29 cellular contexts compared by ENCODE assay signal in the genomic region with DNA sequence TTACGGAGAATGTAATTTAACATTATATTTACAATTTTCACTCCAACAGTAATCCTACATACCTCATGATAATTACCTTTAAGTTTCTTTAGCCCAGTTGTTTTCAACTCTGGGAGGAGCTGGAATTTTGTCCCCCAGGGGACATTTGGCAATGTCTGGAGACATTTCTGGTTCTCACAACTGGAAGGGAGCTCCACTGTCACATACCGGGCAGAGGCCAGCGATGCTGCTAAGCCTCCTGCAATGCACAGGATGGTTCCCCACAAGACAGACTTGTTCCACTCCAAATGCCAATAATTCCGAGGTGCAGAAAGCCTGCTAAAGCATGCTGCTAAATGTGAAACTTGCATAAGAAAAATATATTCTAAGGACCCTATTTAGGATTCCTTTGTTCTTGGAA.
"Had no signal": no experiment of that assay in that cellular context is flagged by ENCODE, and none has a peak within 500 bp of the region (broad histone marks: within the 10 kb centered on the region; RNA-seq: fewer than 3 reads in every experiment).

No MANE protein-coding gene starts in this region.

- H2AFZ ChIP-seq: parathyroid adenoma had no signal

- H3K9ac ChIP-seq: parathyroid adenoma had no signal

- H3K4me1 ChIP-seq: parathyroid adenoma, psoas muscle, right lobe of liver, sigmoid colon, spleen, suprapubic skin, testis, tibial artery, transverse colon, upper lobe of left lung, vagina had no signal

- H3K27me3 ChIP-seq: ovary, right lobe of liver, sigmoid colon, suprapubic skin, testis, tibial artery, transverse colon, upper lobe of left lung, vagina had no signal

- H3K4me3 ChIP-seq: ovary, psoas muscle, right lobe of liver, sigmoid colon, skin epidermis, smooth muscle cell, spleen, suprapubic skin, testis, tibial artery, transverse colon, upper lobe of left lung, vagina had no signal

- H3K4me2 ChIP-seq: smooth muscle cell had no signal

- H3K27ac ChIP-seq: ovary, parathyroid adenoma, psoas muscle, right lobe of liver, sigmoid colon, skin epidermis, spleen, suprapubic skin, testis, tibial artery, transverse colon, upper lobe of left lung, vagina had no signal

- H3K79me2 ChIP-seq: parathyroid adenoma had no signal

- H3K36me3 ChIP-seq: ovary, right lobe of liver, sigmoid colon, spleen, suprapubic skin, tibial artery, transverse colon, upper lobe of left lung, vagina had no signal

- H3K9me3 ChIP-seq: ovary, psoas muscle, right lobe of liver, sigmoid colon, spleen, suprapubic skin, testis, tibial artery, transverse colon, upper lobe of left lung, vagina had no signal

- DNase-seq: naive B cell; naive thymus-derived CD8-positive, alpha-beta T cell; nephron progenitor cell; occipital lobe; ovary; posterior cingulate gyrus; psoas muscle; right cardiac atrium; right lobe of liver; sigmoid colon; spleen; stimulated activated CD4-positive, alpha-beta T cell treated with anti-CD3 and anti-CD28 coated beads, Interleukin-12 subunit alpha, Interleukin-12 subunit beta, amount 100 ng/mL, for 4 hours; stimulated activated CD4-positive, alpha-beta T cell treated with anti-CD3 and anti-CD28 coated beads, Interleukin-1b, Interleukin-23, amount 100 ng/mL, for 48 hours; stimulated activated CD4-positive, alpha-beta T cell treated with anti-CD3 and anti-CD28 coated beads, Interleukin-4, amount 100 ng/mL, for 1 hour; stimulated activated CD4-positive, alpha-beta T cell treated with anti-CD3 and anti-CD28 coated beads, Interleukin-4, amount 100 ng/mL, for 4 hours; stimulated activated CD8-positive, alpha-beta memory T cell treated with anti-CD3 and anti-CD28 coated beads, Interleukin-4, amount 100 ng/mL, for 48 hours; stimulated activated naive CD4-positive, alpha-beta T cell; stimulated activated naive CD8-positive, alpha-beta T cell treated with anti-CD3 and anti-CD28 coated beads, Interleukin-15, amount 100 ng/mL, for 72 hours; stimulated activated naive CD8-positive, alpha-beta T cell treated with anti-CD3 and anti-CD28 coated beads, Interleukin-15, Interleukin-2, amounts not matched to agents 100 U/mL and 50 U/mL, for 24 hours; substantia nigra; testis; tibial artery; transverse colon; upper lobe of left lung had no signal
